Comparison of ENCODE assay signal across 1 cellular context in the genomic region with DNA sequence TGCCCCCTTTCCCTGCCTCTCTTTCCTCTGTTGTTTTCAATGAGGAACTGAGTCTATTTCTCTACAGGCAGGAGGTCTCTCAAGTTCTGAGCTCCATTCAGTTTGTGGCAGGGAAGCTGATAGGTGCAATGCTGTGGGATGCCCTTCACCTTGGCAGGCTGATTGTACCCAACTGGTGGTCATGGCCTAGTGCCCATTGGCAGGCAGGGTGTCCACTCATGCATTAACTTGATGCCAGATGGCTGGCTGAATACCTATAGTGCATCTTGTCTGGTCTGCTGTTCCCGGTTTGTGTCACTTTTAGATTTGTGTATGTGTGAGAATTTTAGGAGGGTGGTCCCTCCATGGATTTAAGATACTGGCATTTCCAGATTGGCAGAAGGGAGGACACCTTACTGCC.
TF ChIP-seq lines count a peak whose summit lies in the region.

No MANE protein-coding gene starts in this region.

TF ChIP-seq in IMR-90, 13 proteins besides CTCF, POLR2A, EP300 and RAD21:
- TF ChIP-seq RFX5 (IDR thresholded peaks at IDR 0.05; ENCODE audit: low read depth, low read length) (no peak), CHD1 (IDR thresholded peaks at IDR 0.05; ENCODE audit: low read depth, low read length) (no peak), NFE2L2 (IDR thresholded peaks at IDR 0.05; ENCODE audit: low read depth, low read length) (no peak), FOS (IDR thresholded peaks at IDR 0.05; ENCODE audit: low read depth, low read length) (no peak), BHLHE40 (IDR thresholded peaks at IDR 0.05; ENCODE audit: low read depth, low read length) (no peak), MAFK (IDR thresholded peaks at IDR 0.05; ENCODE audit: low read depth, low read length) (no peak), MAZ (IDR thresholded peaks at IDR 0.05; ENCODE audit: borderline replicate concordance, low read depth, low read length) (no peak), SMC3 (IDR thresholded peaks at IDR 0.05; ENCODE audit: low read depth, low read length) (no peak), MXI1 (IDR thresholded peaks at IDR 0.05; ENCODE audit: borderline replicate concordance, low read depth, low read length) (no peak), CEBPB (IDR thresholded peaks at IDR 0.05; ENCODE audit: low read depth, low read length) (no peak), RCOR1 (IDR thresholded peaks at IDR 0.05; ENCODE audit: insufficient replicate concordance, low read length) (no peak)
- TF ChIP-seq, protein P1, sequence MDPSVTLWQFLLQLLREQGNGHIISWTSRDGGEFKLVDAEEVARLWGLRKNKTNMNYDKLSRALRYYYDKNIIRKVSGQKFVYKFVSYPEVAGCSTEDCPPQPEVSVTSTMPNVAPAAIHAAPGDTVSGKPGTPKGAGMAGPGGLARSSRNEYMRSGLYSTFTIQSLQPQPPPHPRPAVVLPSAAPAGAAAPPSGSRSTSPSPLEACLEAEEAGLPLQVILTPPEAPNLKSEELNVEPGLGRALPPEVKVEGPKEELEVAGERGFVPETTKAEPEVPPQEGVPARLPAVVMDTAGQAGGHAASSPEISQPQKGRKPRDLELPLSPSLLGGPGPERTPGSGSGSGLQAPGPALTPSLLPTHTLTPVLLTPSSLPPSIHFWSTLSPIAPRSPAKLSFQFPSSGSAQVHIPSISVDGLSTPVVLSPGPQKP (IDR thresholded peaks at IDR 0.05; ENCODE audit: borderline replicate concordance, low read depth, low read length), result no peak
- TF ChIP-seq, protein P2, sequence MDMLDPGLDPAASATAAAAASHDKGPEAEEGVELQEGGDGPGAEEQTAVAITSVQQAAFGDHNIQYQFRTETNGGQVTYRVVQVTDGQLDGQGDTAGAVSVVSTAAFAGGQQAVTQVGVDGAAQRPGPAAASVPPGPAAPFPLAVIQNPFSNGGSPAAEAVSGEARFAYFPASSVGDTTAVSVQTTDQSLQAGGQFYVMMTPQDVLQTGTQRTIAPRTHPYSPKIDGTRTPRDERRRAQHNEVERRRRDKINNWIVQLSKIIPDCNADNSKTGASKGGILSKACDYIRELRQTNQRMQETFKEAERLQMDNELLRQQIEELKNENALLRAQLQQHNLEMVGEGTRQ (IDR thresholded peaks at IDR 0.05; ENCODE audit: low read depth, low read length), result no peak
